ENCODE assay signal across 8 cellular contexts in the genomic region with DNA sequence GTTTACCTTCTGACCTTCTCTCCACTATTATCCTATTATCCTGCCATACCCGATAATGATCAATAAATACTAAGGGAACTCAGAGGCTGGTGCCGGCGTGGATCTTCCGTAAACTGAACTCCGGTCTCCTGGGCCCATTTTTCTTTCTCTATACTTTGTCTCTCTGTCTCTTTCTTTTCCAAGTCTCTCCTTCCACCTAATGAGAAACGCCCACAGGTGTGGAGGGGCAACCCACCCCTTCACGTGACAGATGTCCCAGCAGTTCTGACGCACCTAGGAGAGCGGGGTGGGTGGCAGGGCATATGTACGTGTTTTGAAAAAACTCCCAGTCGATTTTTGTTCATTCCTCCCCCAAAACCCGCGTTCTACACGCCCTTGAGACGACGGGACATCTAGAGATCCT. TPM values are rescaled to one million over a fixed set of nuclear protein-coding genes. Genes with fewer than 3 reads are reported as not detected.
DNase-seq lines count a peak whose midpoint lies in the region; ATAC-seq and TF ChIP-seq lines count a peak whose summit lies in the region.
"Not testable (repeated sequence)": the region's sequence is repeated elsewhere in the genome, so short reads cannot be mapped to it uniquely, and the experiment has no call there.

No MANE protein-coding gene starts in this region.

- not testable (repeated sequence) for TF ChIP-seq POLR2A in NB4 (IDR thresholded peaks at IDR 0.05; ENCODE audit: extremely low read depth, insufficient read length)

- peak overlapping the region; percentile 56 for H2AFZ ChIP-seq in neural cell (ENCODE audit: low read depth, low read length)

- H3K36me3 ChIP-seq in CD4-positive, CD25-positive, alpha-beta regulatory T cell (ENCODE audit: control insufficient read depth, insufficient read depth, low read length); HAP-1 (replicated peaks); iPS-15b (ENCODE audit: control insufficient read depth, insufficient read depth, low read length); neural cell (ENCODE audit: insufficient read depth, low read length): not testable (repeated sequence)
- peaks cover 0 to 15% (median under 1%) of the 10 kb centered on the region in 5 donors for H3K36me3 ChIP-seq in subcutaneous abdominal adipose tissue (ENCODE audit: control insufficient read depth in 5 of 5, insufficient read depth in 5 of 5, low read length in 5 of 5)

- ATAC-seq in CD4-positive, CD25-positive, alpha-beta regulatory T cell (ENCODE audit: low read depth in 2 of 2), result peak in 1 of 2 donors; percentile 0
- peak in 1 of 2 donors; percentile 2 for ATAC-seq in activated T-cell treated with anti-CD3 and anti-CD28 coated beads, Interleukin-2, amount 50 U/mL, for 72 hours (replicated peaks in 1 of 2)

- peak overlapping the region; percentile 78 for H3K4me3 ChIP-seq in CD4-positive, CD25-positive, alpha-beta regulatory T cell (ENCODE audit: low read depth, low read length)
- H3K4me3 ChIP-seq in HAP-1 (peak overlapping the region; percentile 96), NB4 (ENCODE audit: low read depth, low read length) (peak overlapping the region; percentile 93), dorsolateral prefrontal cortex (peak overlapping the region; percentile 64 to 98 (median 84)), iPS-15b (ENCODE audit: low read depth, low read length) (peak overlapping the region; percentile 68), neural cell (ENCODE audit: low read length) (peak overlapping the region; percentile 78), subcutaneous abdominal adipose tissue (ENCODE audit: low read depth in 1 of 5, low read length in 5 of 5) (peak overlapping the region; percentile 67 to 93 (median 90))

- H3K27me3 Mint-ChIP-seq in CD4-positive, CD25-positive, alpha-beta regulatory T cell, result peaks cover 23% of the 10 kb centered on the region
- not testable (repeated sequence) for H3K27me3 Mint-ChIP-seq in activated T-cell treated with anti-CD3 and anti-CD28 coated beads, Interleukin-2, amount 50 U/mL, for 72 hours (ENCODE audit: low read depth)

- not testable (repeated sequence) for H3K9me3 ChIP-seq in CD4-positive, CD25-positive, alpha-beta regulatory T cell (ENCODE audit: control insufficient read depth in 2 of 2, low read length in 2 of 2); HAP-1; iPS-15b (ENCODE audit: control insufficient read depth, insufficient read depth, low read length); neural cell (ENCODE audit: low read length); subcutaneous abdominal adipose tissue (ENCODE audit: control insufficient read depth in 5 of 5, low read length in 5 of 5)

- H3K27me3 ChIP-seq in CD4-positive, CD25-positive, alpha-beta regulatory T cell (ENCODE audit: control insufficient read depth, insufficient read depth, low read length); HAP-1 (ENCODE audit: low read depth); dorsolateral prefrontal cortex; iPS-15b (ENCODE audit: control insufficient read depth, insufficient read depth, low read length); neural cell (ENCODE audit: insufficient read depth, low read depth, low read length); subcutaneous abdominal adipose tissue (ENCODE audit: control insufficient read depth in 5 of 5, insufficient read depth in 4 of 5, low read length in 5 of 5): not testable (repeated sequence)

- H3K9ac ChIP-seq in iPS-15b (ENCODE audit: low read depth, low read length) (peak overlapping the region; percentile 3), neural cell (ENCODE audit: low read length) (peak overlapping the region; percentile 69), subcutaneous abdominal adipose tissue (ENCODE audit: low read length in 5 of 5) (peak overlapping the region in 2 of 5 donors; percentile 33 to 54)

- not testable (repeated sequence) for H3K9me2 ChIP-seq in neural cell (ENCODE audit: insufficient read depth, low read length)

- H3F3A ChIP-seq in neural cell (ENCODE audit: insufficient read depth, low read length, poor library complexity, severe bottlenecking), result not testable (repeated sequence)

- H3K4me1 ChIP-seq in CD4-positive, CD25-positive, alpha-beta regulatory T cell (ENCODE audit: control insufficient read depth, insufficient read depth, low read length, poor library complexity, severe bottlenecking), result not testable (repeated sequence)
- H3K4me1 ChIP-seq in HAP-1, result peaks cover 20% of the 10 kb centered on the region
- H3K4me1 ChIP-seq in iPS-15b (ENCODE audit: control insufficient read depth, insufficient read depth, low read length), result peaks cover 10% of the 10 kb centered on the region
- peaks cover 0 to 19% (median 12%) of the 10 kb centered on the region in 5 donors for H3K4me1 ChIP-seq in subcutaneous abdominal adipose tissue (ENCODE audit: control insufficient read depth in 5 of 5, insufficient read depth in 5 of 5, low read length in 5 of 5)

- not testable (repeated sequence) for TF ChIP-seq RAD21 in neural cell (conservative IDR thresholded peaks at IDR 0.05)

- H3K27ac ChIP-seq in CD4-positive, CD25-positive, alpha-beta regulatory T cell (ENCODE audit: insufficient read depth, low read length, poor library complexity, severe bottlenecking), result peak overlapping the region; percentile 87
- H3K27ac ChIP-seq in dorsolateral prefrontal cortex (peak overlapping the region in 48 of 59 donors; percentile 15 to 96 (median 82)), neural cell (ENCODE audit: low read length) (peak overlapping the region; percentile 45)
- not testable (repeated sequence) for H3K27ac ChIP-seq in subcutaneous abdominal adipose tissue (ENCODE audit: low read depth, low read length)

- H4K20me1 ChIP-seq in neural cell (ENCODE audit: insufficient read depth), result not testable (repeated sequence)

- peak overlapping the region; percentile 98 to 99 (median 99) for H3K27ac Mint-ChIP-seq in CD4-positive, CD25-positive, alpha-beta regulatory T cell
- H3K27ac Mint-ChIP-seq in activated T-cell treated with anti-CD3 and anti-CD28 coated beads, Interleukin-2, amount 50 U/mL, for 72 hours, result peak overlapping the region; percentile 92

- H3K9me3 Mint-ChIP-seq in CD4-positive, CD25-positive, alpha-beta regulatory T cell; activated T-cell treated with anti-CD3 and anti-CD28 coated beads, Interleukin-2, amount 50 U/mL, for 72 hours: not testable (repeated sequence)

- TF ChIP-seq CTCF in NB4 (IDR thresholded peaks at IDR 0.05; ENCODE audit: low read depth, low read length); dorsolateral prefrontal cortex (IDR thresholded peaks at IDR 0.05 in 54 of 56, conservative IDR thresholded peaks at IDR 0.05 in 2 of 56; ENCODE audit: low read depth in 1 of 56, partially characterized antibody in 56 of 56); neural cell (IDR thresholded peaks at IDR 0.05; ENCODE audit: poor library complexity, severe bottlenecking): not testable (repeated sequence)

- in situ Hi-C loops in HAP-1 (cut with MboI; ENCODE audit: low sequenced_read_pairs), result not testable (repeated sequence)

- not testable (repeated sequence) for DNase-seq in CD4-positive, CD25-positive, alpha-beta regulatory T cell; HAP-1 (ENCODE audit: low spot score in 2 of 2); NB4 (ENCODE audit: low read depth); activated T-cell treated with anti-CD3 and anti-CD28 coated beads, Interleukin-2, amount 50 U/mL, for 72 hours; dorsolateral prefrontal cortex

- H3K79me2 ChIP-seq in neural cell (replicated peaks; ENCODE audit: insufficient read depth, low read length), result not testable (repeated sequence)

- TF ChIP-seq EP300 in neural cell (conservative IDR thresholded peaks at IDR 0.05; ENCODE audit: poor library complexity, severe bottlenecking), result not testable (repeated sequence)

- intact Hi-C loops in dorsolateral prefrontal cortex (cut with DNase I), result loop anchor here (1.0 to 10.0 kb wide), 6 partner anchors 31 to 197 kb away; partner anchors contain the start of genes ABCF2 (in 1 of the 2), AGAP3 (in 1 of the 2) and SLC4A2 (in 1 of the 2)

- peaks cover 8 to 39% (median 23%) of the 10 kb centered on the region in 4 donors for H3K4me1 Mint-ChIP-seq in CD4-positive, CD25-positive, alpha-beta regulatory T cell
- peaks cover 25% of the 10 kb centered on the region for H3K4me1 Mint-ChIP-seq in activated T-cell treated with anti-CD3 and anti-CD28 coated beads, Interleukin-2, amount 50 U/mL, for 72 hours (ENCODE audit: low read depth)

- H3K4me2 ChIP-seq in neural cell (ENCODE audit: low read length), result peak overlapping the region; percentile 67

- H3K36me3 Mint-ChIP-seq in CD4-positive, CD25-positive, alpha-beta regulatory T cell; activated T-cell treated with anti-CD3 and anti-CD28 coated beads, Interleukin-2, amount 50 U/mL, for 72 hours (ENCODE audit: insufficient read depth in 2 of 2): not testable (repeated sequence)

- peak overlapping the region; percentile 91 to 96 (median 94) for H3K4me3 Mint-ChIP-seq in CD4-positive, CD25-positive, alpha-beta regulatory T cell
- peak overlapping the region; percentile 98 to 100 for H3K4me3 Mint-ChIP-seq in activated T-cell treated with anti-CD3 and anti-CD28 coated beads, Interleukin-2, amount 50 U/mL, for 72 hours

RNA-seq across cellular contexts. Expression of gene ABCB8, which starts 0.5 kb away (rescaled TPM):
- 61.4 TPM for total RNA-seq in CD4-positive, CD25-positive, alpha-beta regulatory T cell
- polyA plus RNA-seq in CD4-positive, CD25-positive, alpha-beta regulatory T cell, result 10 to 100 TPM; 16.9 to 20.6 (median 18.6) TPM
- 10 to 100 TPM; 46.6 to 49.6 TPM for total RNA-seq in activated T-cell treated with anti-CD3 and anti-CD28 coated beads, Interleukin-2, amount 50 U/mL, for 72 hours
- total RNA-seq in dorsolateral prefrontal cortex, result 100 to 1,000 TPM in 3 of 120 experiments, 10 to 100 TPM in 117; 52.6 to 110 (median 74.3) TPM
- 34.4 and 40.5 TPM in 2 replicates for polyA plus RNA-seq in neural cell
- polyA minus RNA-seq in neural cell, result 49.4 and 51.7 TPM in 2 replicates

RNA-seq across cellular contexts. Expression of gene ATG9B, which starts 3.4 kb away (rescaled TPM):
- total RNA-seq in CD4-positive, CD25-positive, alpha-beta regulatory T cell, result 21.2 TPM
- 10 to 100 TPM; 18.6 to 38.7 (median 36.2) TPM for polyA plus RNA-seq in CD4-positive, CD25-positive, alpha-beta regulatory T cell
- total RNA-seq in activated T-cell treated with anti-CD3 and anti-CD28 coated beads, Interleukin-2, amount 50 U/mL, for 72 hours, result 10 to 100 TPM in 1 of 2 donors, 1 to 10 TPM in 1; 9.0 to 10.1 TPM
- total RNA-seq in dorsolateral prefrontal cortex, result 10 to 100 TPM in 4 of 120 experiments, 1 to 10 TPM in 115, under 1 TPM in 1; 0.95 to 17.2 (median 4.5) TPM
- 1.2 and 1.4 TPM in 2 replicates for polyA plus RNA-seq in neural cell
- 0.58 TPM in 1 of 2 replicates, not detected in the other for polyA minus RNA-seq in neural cell

RNA-seq across cellular contexts. Expression of gene ASIC3, which starts 20.6 kb away (rescaled TPM):
- 5.9 TPM for total RNA-seq in CD4-positive, CD25-positive, alpha-beta regulatory T cell
- not detected for polyA plus RNA-seq in CD4-positive, CD25-positive, alpha-beta regulatory T cell
- total RNA-seq in activated T-cell treated with anti-CD3 and anti-CD28 coated beads, Interleukin-2, amount 50 U/mL, for 72 hours, result 10 to 100 TPM; 14.4 to 15.7 TPM
- 10 to 100 TPM in 119 of 120 experiments, 1 to 10 TPM in 1; 8.5 to 47.8 (median 23.1) TPM for total RNA-seq in dorsolateral prefrontal cortex
- polyA plus RNA-seq in neural cell, result 3.3 and 4.4 TPM in 2 replicates
- 0.49 and 1.6 TPM in 2 replicates for polyA minus RNA-seq in neural cell

RNA-seq across cellular contexts. Expression of gene CDK5, which starts 30.0 kb away (rescaled TPM):
- total RNA-seq in CD4-positive, CD25-positive, alpha-beta regulatory T cell, result 7.6 TPM
- polyA plus RNA-seq in CD4-positive, CD25-positive, alpha-beta regulatory T cell, result 10 to 100 TPM; 15.7 to 20.7 (median 17.6) TPM
- 10 to 100 TPM in 1 of 2 donors, 1 to 10 TPM in 1; 9.4 to 11.6 TPM for total RNA-seq in activated T-cell treated with anti-CD3 and anti-CD28 coated beads, Interleukin-2, amount 50 U/mL, for 72 hours
- total RNA-seq in dorsolateral prefrontal cortex, result 10 to 100 TPM; 24.9 to 86.2 (median 58.7) TPM
- polyA plus RNA-seq in neural cell, result 82.2 and 88.3 TPM in 2 replicates
- polyA minus RNA-seq in neural cell, result 49.3 and 49.7 TPM in 2 replicates

RNA-seq across cellular contexts. Expression of gene SLC4A2, which starts 31.7 kb away (rescaled TPM):
- total RNA-seq in CD4-positive, CD25-positive, alpha-beta regulatory T cell, result 71.7 TPM
- 10 to 100 TPM; 11.6 to 13.9 (median 12.3) TPM for polyA plus RNA-seq in CD4-positive, CD25-positive, alpha-beta regulatory T cell
- total RNA-seq in activated T-cell treated with anti-CD3 and anti-CD28 coated beads, Interleukin-2, amount 50 U/mL, for 72 hours, result 10 to 100 TPM; 73.7 to 75.6 TPM
- 100 to 1,000 TPM in 1 of 120 experiments, 10 to 100 TPM in 119; 15.3 to 100 (median 42.1) TPM for total RNA-seq in dorsolateral prefrontal cortex
- polyA plus RNA-seq in neural cell, result 2.4 and 4.8 TPM in 2 replicates
- 4.4 and 5.6 TPM in 2 replicates for polyA minus RNA-seq in neural cell
